Comparison of ENCODE assay signal across 16 cellular contexts in the genomic region with DNA sequence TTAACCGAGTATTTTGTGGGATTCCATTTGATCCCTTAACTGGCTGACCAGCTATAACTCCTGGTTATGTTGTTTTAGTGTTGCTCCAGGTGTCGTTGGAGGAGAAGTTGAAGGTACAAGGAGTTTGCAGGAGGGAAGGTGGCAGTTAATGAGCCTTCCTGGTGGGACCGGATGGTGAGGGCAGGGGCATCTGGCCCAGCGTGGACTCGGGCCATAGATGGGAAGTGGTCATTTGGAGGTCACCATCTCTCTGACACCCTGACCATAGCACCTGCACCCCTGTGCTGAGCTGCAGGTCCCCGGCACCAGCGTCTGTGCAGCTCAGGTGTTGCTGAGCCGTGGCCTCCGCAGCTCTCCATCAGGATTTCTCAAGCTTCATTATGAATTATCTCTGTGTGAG. TPM values are rescaled to one million over a fixed set of nuclear protein-coding genes. Genes with fewer than 3 reads are reported as not detected.
DNase-seq lines count a peak whose midpoint lies in the region; ATAC-seq and TF ChIP-seq lines count a peak whose summit lies in the region.
"Had no signal": no experiment of that assay in that cellular context is flagged by ENCODE, and none has a peak within 500 bp of the region (broad histone marks: within the 10 kb centered on the region; RNA-seq: fewer than 3 reads in every experiment).

No MANE protein-coding gene starts in this region.

- peaks cover 33% of the 10 kb centered on the region for H3K4me1 Mint-ChIP-seq in activated T-cell treated with anti-CD3 and anti-CD28 coated beads, Interleukin-2, amount 50 U/mL, for 72 hours (ENCODE audit: low read depth)
- H3K4me1 Mint-ChIP-seq in endodermal cell: peaks cover 39% of the 10 kb centered on the region
- H3K4me1 Mint-ChIP-seq in progenitor cell of endocrine pancreas (ENCODE audit: low read depth): peaks cover 30% of the 10 kb centered on the region

- DNase-seq in activated T-cell treated with anti-CD3 and anti-CD28 coated beads, Interleukin-2, amount 50 U/mL, for 72 hours: no peak
- DNase-seq in activated T-cell treated with anti-CD3 and anti-CD28 coated beads, Interleukin-2, amount 50 U/mL, for 48 hours: no peak
- DNase-seq in endodermal cell: no peak
- DNase-seq in progenitor cell of endocrine pancreas (ENCODE audit: low spot score, unreplicated experiment): no peak
- DNase-seq in kidney glomerular epithelial cell (lab: John Stamatoyannopoulos, UW): no peak
- no peak for DNase-seq in HCEC 1CT
- DNase-seq: 8988T; Calu3; CD8-positive, alpha-beta T cell; DMS79 treated with DMSO at 0.1 percent for 48 hours; GF-D8; GOT3; H7 had no signal

- TF ChIP-seq POLR2A in gastroesophageal sphincter (IDR thresholded peaks at IDR 0.05): no peak

- H3K27me3 ChIP-seq in endodermal cell (ENCODE audit: control insufficient read depth, insufficient read depth, low read length, poor library complexity, severe bottlenecking) (no peaks in the 10 kb centered on the region), gastroesophageal sphincter (no peaks in the 10 kb centered on the region)
- H3K27me3 ChIP-seq: BLaER1 had no signal

- no peak for ATAC-seq in activated T-cell treated with anti-CD3 and anti-CD28 coated beads, Interleukin-2, amount 50 U/mL, for 72 hours (replicated peaks in 1 of 2)
- no peak for ATAC-seq in gastroesophageal sphincter
- ATAC-seq: CD8-positive, alpha-beta T cell had no signal

- no peak overlapping the region for H3K9ac ChIP-seq in endodermal cell (ENCODE audit: extremely low read depth, low read length, poor library complexity, severe bottlenecking)
- H3K9ac ChIP-seq: BLaER1 had no signal

- TF ChIP-seq CTCF in endodermal cell (conservative IDR thresholded peaks at IDR 0.05) (no peak), progenitor cell of endocrine pancreas (IDR thresholded peaks at IDR 0.05; ENCODE audit: unreplicated experiment) (no peak), gastroesophageal sphincter (IDR thresholded peaks at IDR 0.05) (no peak)

- H3K36me3 ChIP-seq in endodermal cell (ENCODE audit: control insufficient read depth, insufficient read depth, low read length) (peaks cover 70% of the 10 kb centered on the region), gastroesophageal sphincter (peaks cover 0 to 60% of the 10 kb centered on the region in 2 donors)

- no peak for TF ChIP-seq EP300 in gastroesophageal sphincter (IDR thresholded peaks at IDR 0.05)

- H3K36me3 Mint-ChIP-seq in activated T-cell treated with anti-CD3 and anti-CD28 coated beads, Interleukin-2, amount 50 U/mL, for 72 hours (ENCODE audit: insufficient read depth in 2 of 2): peaks cover 22 to 27% of the 10 kb centered on the region in 2 donors
- H3K36me3 Mint-ChIP-seq in endodermal cell (ENCODE audit: low read depth) (peaks cover 46% of the 10 kb centered on the region), progenitor cell of endocrine pancreas (ENCODE audit: insufficient read depth) (peaks cover 24% of the 10 kb centered on the region)

- no peak overlapping the region for H3K4me3 Mint-ChIP-seq in activated T-cell treated with anti-CD3 and anti-CD28 coated beads, Interleukin-2, amount 50 U/mL, for 72 hours
- H3K4me3 Mint-ChIP-seq in endodermal cell (peak overlapping the region; percentile 24), progenitor cell of endocrine pancreas (ENCODE audit: low read depth) (no peak overlapping the region)
- H3K4me3 Mint-ChIP-seq: CD14-positive monocyte; CD8-positive, alpha-beta T cell had no signal

- peaks cover 15% of the 10 kb centered on the region for H3K9me3 ChIP-seq in endodermal cell (ENCODE audit: control insufficient read depth, low read length)
- H3K9me3 ChIP-seq in gastroesophageal sphincter: no peaks in the 10 kb centered on the region

- WGBS in endodermal cell (ENCODE audit: insufficient coverage in 1 of 2, insufficient read length in 1 of 2), 2 experiments: 97% methylated on average over 5 to 9 of the region's 9 CpGs
- WGBS in gastroesophageal sphincter (ENCODE audit: low coverage in 1 of 2), 2 donors: 60 to 89% methylated on average over 1 to 6 of the region's 9 CpGs

- H3K27ac Mint-ChIP-seq in activated T-cell treated with anti-CD3 and anti-CD28 coated beads, Interleukin-2, amount 50 U/mL, for 72 hours: peak overlapping the region; percentile 33
- H3K27ac Mint-ChIP-seq in endodermal cell (no peak overlapping the region), progenitor cell of endocrine pancreas (peak overlapping the region; percentile 79)
- H3K27ac Mint-ChIP-seq: CD8-positive, alpha-beta T cell had no signal

- no peaks in the 10 kb centered on the region for H3K27me3 Mint-ChIP-seq in activated T-cell treated with anti-CD3 and anti-CD28 coated beads, Interleukin-2, amount 50 U/mL, for 72 hours (ENCODE audit: low read depth)
- H3K27me3 Mint-ChIP-seq in endodermal cell (ENCODE audit: insufficient read depth) (no peaks in the 10 kb centered on the region), progenitor cell of endocrine pancreas (no peaks in the 10 kb centered on the region)

- H3K27ac ChIP-seq in endodermal cell (ENCODE audit: low read depth, low read length) (no peak overlapping the region), gastroesophageal sphincter (no peak overlapping the region)
- H3K27ac ChIP-seq: BLaER1 had no signal

- H3K4me3 ChIP-seq in endodermal cell (ENCODE audit: low read length) (no peak overlapping the region), gastroesophageal sphincter (no peak overlapping the region)
- H3K4me3 ChIP-seq: BLaER1 had no signal

- no peaks in the 10 kb centered on the region for H3K9me3 Mint-ChIP-seq in activated T-cell treated with anti-CD3 and anti-CD28 coated beads, Interleukin-2, amount 50 U/mL, for 72 hours
- H3K9me3 Mint-ChIP-seq in endodermal cell (peaks cover 5% of the 10 kb centered on the region), progenitor cell of endocrine pancreas (ENCODE audit: low read depth) (no peaks in the 10 kb centered on the region)
- H3K9me3 Mint-ChIP-seq: CD8-positive, alpha-beta T cell had no signal

- H3K4me1 ChIP-seq in endodermal cell (ENCODE audit: control insufficient read depth, insufficient read depth, low read length): peaks cover 20% of the 10 kb centered on the region
- peaks cover 0 to 44% (median 18%) of the 10 kb centered on the region in 3 donors for H3K4me1 ChIP-seq in gastroesophageal sphincter

RNA-seq across cellular contexts. Expression of a gene that starts 51.4 kb away (rescaled TPM):
- total RNA-seq in activated T-cell treated with anti-CD3 and anti-CD28 coated beads, Interleukin-2, amount 50 U/mL, for 72 hours: 1 to 10 TPM; 1.9 TPM
- 1 to 10 TPM in 1 of 2 donors, under 1 TPM in 1; 0.42 to 1.2 TPM for total RNA-seq in endodermal cell
- 0.53 TPM for polyA plus RNA-seq in endodermal cell (2013, experiment 1 of 2)
- polyA plus RNA-seq in endodermal cell (2013, experiment 2 of 2): 0.62 TPM
- 0.78 and 0.81 TPM in 2 replicates for total RNA-seq in progenitor cell of endocrine pancreas
- total RNA-seq in gastroesophageal sphincter: 1 to 10 TPM in 2 of 4 donors, under 1 TPM in 2; 0.45 to 1.4 (median 0.93) TPM
